Comparison of ENCODE assay signal across 14 cellular contexts in the genomic region with DNA sequence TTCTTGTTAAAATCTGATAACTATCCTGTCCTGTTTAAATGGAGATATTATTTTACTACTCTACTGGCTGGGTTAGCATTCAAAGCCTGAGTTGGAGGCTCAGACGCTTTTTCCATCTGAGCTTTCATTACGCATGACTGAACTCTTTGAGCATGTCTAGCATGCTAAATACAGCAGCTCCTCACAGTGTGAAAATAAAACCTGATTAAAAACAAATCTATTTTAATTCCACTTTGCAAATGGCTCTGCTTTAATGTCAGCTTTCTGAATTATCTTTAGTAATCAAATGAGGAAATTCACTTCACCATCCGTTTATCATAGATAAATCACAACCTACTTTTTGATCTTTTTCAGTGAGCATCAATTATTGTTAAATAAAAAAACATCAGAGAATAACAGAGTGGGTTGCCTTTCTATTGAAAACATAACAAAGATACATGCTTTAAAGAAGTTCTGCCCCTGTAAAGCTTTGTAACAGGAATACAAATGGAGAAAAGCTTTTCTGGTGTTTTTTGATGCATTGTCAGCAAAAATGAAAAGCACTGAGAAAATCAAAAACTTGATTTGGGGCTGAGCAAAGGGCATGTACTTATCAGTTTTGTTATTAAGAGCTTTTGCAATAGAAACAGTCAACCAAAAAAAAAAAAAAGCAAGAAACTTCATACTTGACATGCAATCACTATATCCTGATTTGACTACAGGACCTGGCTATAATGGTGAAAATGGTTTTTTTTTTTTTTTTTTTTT. TPM values are rescaled to one million over a fixed set of nuclear protein-coding genes. Genes with fewer than 3 reads are reported as not detected.
DNase-seq lines count a peak whose midpoint lies in the region; ATAC-seq, FAIRE-seq and TF ChIP-seq lines count a peak whose summit lies in the region.
"Had no signal": no experiment of that assay in that cellular context is flagged by ENCODE, and none has a peak within 500 bp of the region (broad histone marks: within the 10 kb centered on the region; RNA-seq: fewer than 3 reads in every experiment).

No MANE protein-coding gene starts in this region.

- no peak for FAIRE-seq in A549 (lab: Jason Lieb, UNC)
- FAIRE-seq in pancreas (lab: Jason Lieb, UNC): no peak

- TF ChIP-seq POLR2A in A549 (IDR thresholded peaks at IDR 0.05; ENCODE audit: low read length): no peak
- TF ChIP-seq POLR2A in right lobe of liver (IDR thresholded peaks at IDR 0.05): no peak

- H4K20me1 ChIP-seq in GM23248 (ENCODE audit: insufficient read depth): no peaks in the 10 kb centered on the region

- H3K27me3 ChIP-seq in GM23248 (replicated peaks; ENCODE audit: insufficient read depth): no peaks in the 10 kb centered on the region
- H3K27me3 ChIP-seq in right lobe of liver: no peaks in the 10 kb centered on the region
- no peaks in the 10 kb centered on the region for H3K27me3 ChIP-seq in pancreas
- H3K27me3 ChIP-seq: hepatocyte, Peyer's patch had no signal

- peaks cover 5% of the 10 kb centered on the region for H3K36me3 Mint-ChIP-seq in activated naive CD8-positive, alpha-beta T cell treated with anti-CD3 and anti-CD28 coated beads for 36 hours

- H3K4me2 ChIP-seq in A549: no peak overlapping the region
- no peak overlapping the region for H3K4me2 ChIP-seq in GM23248 (ENCODE audit: unreplicated experiment)

- peaks cover 39% of the 10 kb centered on the region for H3K79me2 ChIP-seq in GM23248 (ENCODE audit: insufficient read depth)

- in situ Hi-C loops in GM23248 (cut with MboI): no loop called here

- intact Hi-C loops in right lobe of liver (cut with DNase I) (no loop called here), pancreas (cut with DNase I) (no loop called here)

- H3K9me3 ChIP-seq in A549 (no peaks in the 10 kb centered on the region), GM23248 (ENCODE audit: low read depth) (no peaks in the 10 kb centered on the region), right lobe of liver (no peaks in the 10 kb centered on the region), pancreas (no peaks in the 10 kb centered on the region)
- H3K9me3 ChIP-seq: Peyer's patch had no signal

- H3K27me3 Mint-ChIP-seq in activated naive CD8-positive, alpha-beta T cell treated with anti-CD3 and anti-CD28 coated beads for 36 hours: no peaks in the 10 kb centered on the region
- H3K27me3 Mint-ChIP-seq: CD4-positive, alpha-beta memory T cell had no signal

- H3K9ac ChIP-seq in GM23248: 0 out of 2 replicates have a peak overlapping the region, but pooled peaks have one; percentile 14

- H3K4me1 ChIP-seq in A549 (peaks cover 11% of the 10 kb centered on the region; the same call in 1 of the 3 replicates), GM23248 (ENCODE audit: insufficient read depth) (peaks cover 15% of the 10 kb centered on the region; the same call in 1 of the 2 replicates), right lobe of liver (peaks cover 0 to 35% (median 4%) of the 10 kb centered on the region in 4 donors), pancreas (peaks cover 0 to 8% (median 0%) of the 10 kb centered on the region in 3 donors)

- CTCF ChIA-PET in A549 (lab: Yijun Ruan, JAX): interaction anchor here (0.6 to 1.0 kb wide), 3 partner anchors 33 to 500 kb away, joined by 3 to 5 read pairs (median 3); no protein-coding TSS in a partner anchor

- no peaks in the 10 kb centered on the region for H3K9me3 Mint-ChIP-seq in activated naive CD8-positive, alpha-beta T cell treated with anti-CD3 and anti-CD28 coated beads for 36 hours
- H3K9me3 Mint-ChIP-seq: activated T-helper 2 cell treated with anti-CD3 and anti-CD28 coated beads, Interferon-gamma antibody, Interleukin-2, Interleukin-4, amounts not matched to agents 10 μg/mL and 5 μg/mL and 100 μg/mL, durations not matched to agents 14 hours and 24 hours and 36 hours had no signal

- H3K36me3 ChIP-seq in GM23248 (ENCODE audit: low read depth) (no peaks in the 10 kb centered on the region), right lobe of liver (no peaks in the 10 kb centered on the region), pancreas (no peaks in the 10 kb centered on the region)
- H3K36me3 ChIP-seq: Peyer's patch had no signal

- TF ChIP-seq CTCF in A549 (IDR thresholded peaks at IDR 0.05) (no peak), right lobe of liver (IDR thresholded peaks at IDR 0.05) (no peak), pancreas (IDR thresholded peaks at IDR 0.05) (no peak)

- H3K27ac ChIP-seq in A549 (no peak overlapping the region), GM23248 (no peak overlapping the region), right lobe of liver (peak overlapping the region in 2 of 3 donors; percentile 59 to 99), pancreas (no peak overlapping the region)
- H3K27ac ChIP-seq: coronary artery, hepatocyte, Peyer's patch had no signal

- 82% methylated on average over 3 of the region's 3 CpGs for WGBS in A549 (ENCODE audit: missing lambda C conversion rate)
- WGBS in GM23248 (ENCODE audit: low coverage in 1 of 2, low lambda C conversion rate in 2 of 2, missing lambda C conversion rate in 2 of 2), 2 experiments: 28 to 38% methylated on average over 3 of the region's 3 CpGs
- WGBS in right lobe of liver (ENCODE audit: insufficient coverage, low coverage, low lambda C conversion rate, missing lambda C conversion rate): 21% methylated on average over 3 of the region's 3 CpGs
- 49 to 55% methylated on average over 3 of the region's 3 CpGs for WGBS in pancreas, 2 donors

- DNase-seq in A549 (ENCODE audit: low read depth in 1 of 2, low spot score in 1 of 2) (no peak), GM23248 (peak; percentile 23), right lobe of liver (no peak), GDM1 (lab: John Stamatoyannopoulos, UW) (no peak), RKO (ENCODE audit: low spot score) (no peak), pancreas (no peak)
- DNase-seq in activated naive CD8-positive, alpha-beta T cell treated with anti-CD3 and anti-CD28 coated beads for 36 hours: no peak
- no peak for DNase-seq in stimulated activated naive CD4-positive, alpha-beta T cell (lab: John Stamatoyannopoulos, UW)
- DNase-seq: CD4-positive, alpha-beta memory T cell; MM.1S had no signal

- TF ChIP-seq RAD21 in A549 (conservative IDR thresholded peaks at IDR 0.05 in 1 of 2, IDR thresholded peaks at IDR 0.05 in 1 of 2): no peak

- POLR2A ChIA-PET in A549 (lab: Yijun Ruan, JAX): interaction anchor here (0.7 to 0.8 kb wide), 2 partner anchors 8 to 344 kb away, joined by 4 to 7 read pairs; no protein-coding TSS in a partner anchor

- peak overlapping the region; percentile 25 for H3K4me3 Mint-ChIP-seq in activated naive CD8-positive, alpha-beta T cell treated with anti-CD3 and anti-CD28 coated beads for 36 hours

- H3K9me2 ChIP-seq in GM23248 (ENCODE audit: insufficient read depth): no peaks in the 10 kb centered on the region

- H3F3A ChIP-seq in GM23248 (ENCODE audit: insufficient read depth): peaks cover 5% of the 10 kb centered on the region

- no peak overlapping the region for H3K27ac Mint-ChIP-seq in activated naive CD8-positive, alpha-beta T cell treated with anti-CD3 and anti-CD28 coated beads for 36 hours

- H3K4me1 Mint-ChIP-seq in activated naive CD8-positive, alpha-beta T cell treated with anti-CD3 and anti-CD28 coated beads for 36 hours: peaks cover 27% of the 10 kb centered on the region

- no peak for ATAC-seq in A549
- ATAC-seq in right lobe of liver: no peak
- no peak for ATAC-seq in pancreas

- TF ChIP-seq EP300 in A549 (IDR thresholded peaks at IDR 0.05): no peak

- H3K4me3 ChIP-seq in A549 (no peak overlapping the region), GM23248 (0 out of 2 replicates have a peak overlapping the region, but pooled peaks have one; percentile 12), right lobe of liver (peak overlapping the region in 1 of 3 donors; percentile 16), pancreas (no peak overlapping the region)
- H3K4me3 ChIP-seq: coronary artery, hepatocyte, Peyer's patch had no signal

- H2AFZ ChIP-seq in GM23248: peak overlapping the region; percentile 58
- H2AFZ ChIP-seq: hepatocyte had no signal

TF ChIP-seq in A549, 52 proteins besides CTCF, POLR2A, EP300 and RAD21:
- TF ChIP-seq ZFP36 (IDR thresholded peaks at IDR 0.05; ENCODE audit: borderline replicate concordance, partially characterized antibody): no peak
- TF ChIP-seq JUNB (IDR thresholded peaks at IDR 0.05): no peak
- TF ChIP-seq RNF2 (IDR thresholded peaks at IDR 0.05; ENCODE audit: borderline replicate concordance, low read depth): no peak
- no peak for TF ChIP-seq NR3C1 (IDR thresholded peaks at IDR 0.05)
- TF ChIP-seq MAFK (IDR thresholded peaks at IDR 0.05; ENCODE audit: partially characterized antibody): peak; percentile 91
- no peak for TF ChIP-seq FOXS1 (CRISPR knock-in tag; IDR thresholded peaks at IDR 0.05)
- no peak for TF ChIP-seq SMC3 (IDR thresholded peaks at IDR 0.05)

RNA-seq across cellular contexts. Expression of a gene that starts 3.5 kb away (rescaled TPM):
- polyA plus RNA-seq in A549 (2011; rRNA removed) (7.0 and 14.3 TPM in 2 replicates), A549 (2017; fragmentation: RNase III; extraction: RNeasy Plus Mini Kit Qiagen cat#74134 plus additional on column Dnase treatment) (12.2 to 21.2 TPM (median 15.5 TPM) in 3 replicates), GM23248 (2016; fragmentation: Nextera tagmentation; extraction: Ambion mirVana) (16.7 and 17.2 TPM in 2 replicates), pancreas (10 to 100 TPM; 16.2 to 18.6 TPM)
- polyA plus RNA-seq in A549 (2012; cell fraction: cytosol; rRNA removed): 7.2 and 10.8 TPM in 2 replicates
- 41.3 and 43.5 TPM in 2 replicates for polyA plus RNA-seq in A549 (2012; cell fraction: nucleus; rRNA removed)
- polyA minus RNA-seq in A549 (2011; rRNA and poly(A)+ RNA removed): 32.0 and 34.5 TPM in 2 replicates
- total RNA-seq in GM23248 (2014; rRNA removed; shearing (Covaris generic)): 12.5 and 16.5 TPM in 2 replicates
- total RNA-seq in activated naive CD8-positive, alpha-beta T cell treated with anti-CD3 and anti-CD28 coated beads for 36 hours: 10 to 100 TPM; 49.3 to 51.9 TPM
- total RNA-seq in right lobe of liver (10 to 100 TPM; 13.5 to 33.7 (median 23.2) TPM), pancreas (10 to 100 TPM; 23.9 to 38.2 (median 27.5) TPM)

RNA-seq across cellular contexts. Expression of a gene that starts 36.5 kb away (rescaled TPM):
- polyA plus RNA-seq in A549 (2011; rRNA removed) (2.0 and 4.1 TPM in 2 replicates), A549 (2017; fragmentation: RNase III; extraction: RNeasy Plus Mini Kit Qiagen cat#74134 plus additional on column Dnase treatment) (0.64 to 1.2 TPM (median 0.68 TPM) in 3 replicates), GM23248 (2016; fragmentation: Nextera tagmentation; extraction: Ambion mirVana) (0.60 and 0.65 TPM in 2 replicates), pancreas (1 to 10 TPM; 1.3 to 1.5 TPM)
- 1.6 and 2.1 TPM in 2 replicates for polyA plus RNA-seq in A549 (2012; cell fraction: cytosol; rRNA removed)
- 0.46 and 0.81 TPM in 2 replicates for polyA plus RNA-seq in A549 (2012; cell fraction: nucleus; rRNA removed)
- 0.37 and 0.54 TPM in 2 replicates for polyA minus RNA-seq in A549 (2011; rRNA and poly(A)+ RNA removed)
- 0.32 and 0.51 TPM in 2 replicates for total RNA-seq in GM23248 (2014; rRNA removed; shearing (Covaris generic))
- total RNA-seq in activated naive CD8-positive, alpha-beta T cell treated with anti-CD3 and anti-CD28 coated beads for 36 hours: 1 to 10 TPM; 1.9 to 2.0 TPM
- total RNA-seq in right lobe of liver (1 to 10 TPM in 2 of 6 experiments, under 1 TPM in 4; 0.42 to 1.1 (median 0.51) TPM), pancreas (under 1 TPM; 0.35 to 0.87 (median 0.61) TPM)

Comparison
In these comparisons a context has a peak if more than half of its experiments do, and no peak if none do; other contexts are left out.
1. H3K27ac ChIP-seq: peak in right lobe of liver (2 of 3); none in A549 (0 of 2), GM23248 (single experiment) and pancreas (0 of 4).